11 cellular contexts compared by ENCODE assay signal in genomic region chr14:64952598-64953309, GRCh38. TPM values are rescaled to one million over a fixed set of nuclear protein-coding genes. Genes with fewer than 3 reads are reported as not detected.
A peak's percentile ranks its signal among the peaks of the same experiment; 100 is the strongest.
DNase-seq lines count a peak whose midpoint lies in the region; ATAC-seq, FAIRE-seq and TF ChIP-seq lines count a peak whose summit lies in the region.
"Had no signal": no experiment of that assay in that cellular context is flagged by ENCODE, and none has a peak within 500 bp of the region (broad histone marks: within the 10 kb centered on the region; RNA-seq: fewer than 3 reads in every experiment).

No MANE protein-coding gene starts in this region.

- no peaks in the 10 kb centered on the region for H3F3A ChIP-seq in DOHH2 (ENCODE audit: control insufficient read depth, insufficient read depth)

- no peaks in the 10 kb centered on the region for H4K20me1 ChIP-seq in DOHH2 (ENCODE audit: control insufficient read depth, insufficient read depth, low read depth, low read length)

- TF ChIP-seq CTCF in DOHH2 (IDR thresholded peaks at IDR 0.05; ENCODE audit: low read depth, low read length, poor library complexity, severe bottlenecking) = peak; percentile 22

- H3K4me2 ChIP-seq in DOHH2 (ENCODE audit: low read length) = no peak overlapping the region

- peak; percentile 22 for DNase-seq in Jurkat, Clone E6-1 (ENCODE audit: low read depth, low spot score)
- DNase-seq in iPS-NIHi11 (ENCODE audit: low spot score) = peak; percentile 63
- DNase-seq in NCI-H2196 (lab: John Stamatoyannopoulos, UW; ENCODE audit: unreplicated experiment) = no peak
- DNase-seq in NCI-H2107 (lab: John Stamatoyannopoulos, UW) = no peak
- DNase-seq in HTR-8/SVneo (ENCODE audit: insufficient read length, low spot score) = no peak
- DNase-seq: amniotic stem cell, KG1 had no signal

- H3K9me3 ChIP-seq in DOHH2 (ENCODE audit: control insufficient read depth, insufficient read depth, low read length) = no peaks in the 10 kb centered on the region

- no peak for FAIRE-seq in HTR-8/SVneo (lab: Jason Lieb, UNC)

- no peaks in the 10 kb centered on the region for H3K9me2 ChIP-seq in DOHH2 (replicated peaks; ENCODE audit: control insufficient read depth, low read length)

- H3K27ac ChIP-seq in DOHH2 (ENCODE audit: low read depth, low read length) = no peak overlapping the region
- H3K27ac ChIP-seq: SK-N-MC had no signal

- no peak overlapping the region for H3K4me3 ChIP-seq in DOHH2 (ENCODE audit: low read length)
- H3K4me3 ChIP-seq in Jurkat, Clone E6-1 (ENCODE audit: low read length) = no peak overlapping the region
- H3K4me3 ChIP-seq: SK-N-MC had no signal

- no peaks in the 10 kb centered on the region for H3K27me3 ChIP-seq in DOHH2 (ENCODE audit: control insufficient read depth, low read length)

- H3K4me1 ChIP-seq in DOHH2 (ENCODE audit: control insufficient read depth, low read length) = peaks cover 8% of the 10 kb centered on the region

- H3K36me3 ChIP-seq in DOHH2 (ENCODE audit: control insufficient read depth, low read length) = no peaks in the 10 kb centered on the region

- H3K79me2 ChIP-seq in DOHH2 (ENCODE audit: control insufficient read depth, low read length) = no peaks in the 10 kb centered on the region

- ATAC-seq in GM19351 (IDR thresholded peaks at IDR 0.05; ENCODE audit: unreplicated experiment) = peak; percentile 89
- ATAC-seq in HG03280 (IDR thresholded peaks at IDR 0.05; ENCODE audit: unreplicated experiment) = no peak

RNA-seq across cellular contexts. Expression of gene GPX2, which starts 10.2 kb away (rescaled TPM):
- polyA plus RNA-seq in Jurkat, Clone E6-1 (2012; ENCODE audit: insufficient read depth, insufficient read length) = not detected

RNA-seq across cellular contexts. Expression of gene RAB15, which starts 19.4 kb away (rescaled TPM):
- polyA plus RNA-seq in Jurkat, Clone E6-1 (2012; ENCODE audit: insufficient read depth, insufficient read length) = 70.5 TPM

RNA-seq across cellular contexts. Expression of gene FNTB, which starts 33.9 kb away (rescaled TPM):
- polyA plus RNA-seq in Jurkat, Clone E6-1 (2012; ENCODE audit: insufficient read depth, insufficient read length) = 23.7 TPM

RNA-seq across cellular contexts. Expression of gene CHURC1, which starts 38.5 kb away (rescaled TPM):
- 128 TPM for polyA plus RNA-seq in Jurkat, Clone E6-1 (2012; ENCODE audit: insufficient read depth, insufficient read length)

Comparison
In these comparisons a context has a peak if more than half of its experiments do, and no peak if none do; other contexts are left out.
1. DNase-seq: peak in Jurkat, Clone E6-1 (single experiment) and iPS-NIHi11 (single experiment); none in NCI-H2196 (single experiment), NCI-H2107 (single experiment) and HTR-8/SVneo (single experiment).